8 cellular contexts compared by ENCODE assay signal in the genomic region with DNA sequence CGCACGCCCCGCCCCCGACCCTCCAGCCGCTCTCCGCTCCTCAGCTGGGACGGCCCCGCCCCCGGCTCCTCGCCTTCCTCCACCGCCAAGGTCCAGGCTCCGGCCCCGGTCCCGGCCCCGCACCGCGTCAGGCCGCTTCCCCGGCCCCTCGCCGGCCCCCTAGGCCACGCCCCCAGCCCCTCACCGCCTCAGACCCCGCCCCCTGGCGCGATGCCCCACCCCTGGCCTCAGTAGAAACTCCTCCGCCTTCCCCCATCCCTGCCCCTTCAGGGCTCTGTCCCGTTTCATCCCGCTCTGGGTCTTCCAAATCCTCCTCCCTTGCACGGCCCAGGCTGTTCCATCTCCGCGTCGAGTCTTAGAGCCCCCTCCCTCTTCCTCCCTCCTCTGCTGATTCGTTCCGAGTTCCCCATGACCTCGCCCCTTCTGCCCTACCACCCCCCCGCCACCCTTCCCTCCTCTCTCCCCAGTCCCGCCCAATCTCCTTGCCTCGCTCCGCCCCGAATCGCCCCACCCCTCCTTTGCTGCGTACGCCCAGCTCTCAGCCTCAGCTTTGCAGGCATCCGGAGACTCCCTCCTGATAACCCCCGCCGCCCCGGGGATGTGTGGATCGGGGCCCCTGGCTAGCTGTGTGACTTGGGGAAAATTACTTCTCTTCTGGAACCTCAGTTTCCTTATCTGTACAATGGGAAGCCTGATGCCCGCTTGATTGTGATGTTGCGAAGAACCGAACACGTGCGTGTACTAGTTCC.
DNase-seq lines count a peak whose midpoint lies in the region; ATAC-seq lines count a peak whose summit lies in the region.

No MANE protein-coding gene starts in this region.

- DNase-seq in DMS153 (lab: John Stamatoyannopoulos, UW): peak; percentile 69
- peak; percentile 85 for DNase-seq in NCI-H2227 treated with DMSO at 0.1 percent for 48 hours (lab: John Stamatoyannopoulos, UW)
- DNase-seq in activated CD4-positive, alpha-beta T cell treated with anti-CD3 and anti-CD28 coated beads for 48 hours: peak; percentile 93
- DNase-seq in kidney tubule cell (ENCODE audit: low spot score): peak; percentile 84
- DNase-seq in stimulated activated CD4-positive, alpha-beta T cell treated with anti-CD3 and anti-CD28 coated beads, Interleukin-1b, Interleukin-23, amount 100 ng/mL, for 1 hour (ENCODE audit: low read depth in 2 of 2): peak; percentile 82 to 84

- ATAC-seq in HG02642 (IDR thresholded peaks at IDR 0.05; ENCODE audit: poor library complexity, unreplicated experiment) (peak; percentile 59), HG03354 (IDR thresholded peaks at IDR 0.05; ENCODE audit: poor library complexity, severe bottlenecking, unreplicated experiment) (no peak)

- peak overlapping the region; percentile 65 for H3K27ac ChIP-seq in cingulate gyrus (ENCODE audit: low read depth, low read length)
